Comparison of ENCODE assay signal across 1 cellular context in genomic region chr9:89493671-89494070, GRCh38.
TF ChIP-seq lines count a peak whose summit lies in the region.

No MANE protein-coding gene starts in this region.

TF ChIP-seq in GM12878, 131 proteins besides CTCF, POLR2A, EP300 and RAD21:
- no peak for TF ChIP-seq KDM1A (IDR thresholded peaks at IDR 0.05; ENCODE audit: borderline replicate concordance)
- TF ChIP-seq CUX1 (IDR thresholded peaks at IDR 0.05; ENCODE audit: insufficient replicate concordance, low read depth, low read length), result peak; percentile 80
